ENCODE assay signal across 8 cellular contexts in genomic region chrX:136028383-136028984, GRCh38.
DNase-seq lines count a peak whose midpoint lies in the region; ATAC-seq and TF ChIP-seq lines count a peak whose summit lies in the region.

No MANE protein-coding gene starts in this region.

- H3K27ac ChIP-seq in effector memory CD4-positive, alpha-beta T cell (ENCODE audit: insufficient read depth, low read length, poor library complexity, severe bottlenecking) = no peak overlapping the region

- peak; percentile 75 for ATAC-seq in GM18502 (IDR thresholded peaks at IDR 0.05; ENCODE audit: poor library complexity, unreplicated experiment)

- DNase-seq in Ammon's horn (ENCODE audit: low spot score) (peak; percentile 63), LoVo (ENCODE audit: low spot score) (peak; percentile 25), SKM-1 treated with dmso at 0.1 percent for 144 hours (lab: John Stamatoyannopoulos, UW; ENCODE audit: unreplicated experiment) (peak; percentile 2), foreskin fibroblast (peak in 1 of 2 donors; percentile 70), pons (ENCODE audit: low spot score) (peak; percentile 65), islet precursor cell (no peak)
- no peak for DNase-seq in effector memory CD4-positive, alpha-beta T cell

- no peaks in the 10 kb centered on the region for H3K9me3 ChIP-seq in effector memory CD4-positive, alpha-beta T cell (ENCODE audit: control insufficient read depth, low read length)

- no peaks in the 10 kb centered on the region for H3K27me3 ChIP-seq in effector memory CD4-positive, alpha-beta T cell (replicated peaks; ENCODE audit: control insufficient read depth, insufficient read depth, low read length, poor library complexity, severe bottlenecking)

- TF ChIP-seq CTCF in foreskin fibroblast (IDR thresholded peaks at IDR 0.05; ENCODE audit: low read depth, low read length) = peak; percentile 22

- peaks cover 3% of the 10 kb centered on the region for H3K36me3 ChIP-seq in effector memory CD4-positive, alpha-beta T cell (ENCODE audit: control insufficient read depth, insufficient read depth, low read length)

- H3K4me1 ChIP-seq in effector memory CD4-positive, alpha-beta T cell (ENCODE audit: control insufficient read depth, insufficient read depth, low read length, poor library complexity, severe bottlenecking) = no peaks in the 10 kb centered on the region

- H3K4me3 ChIP-seq in foreskin fibroblast (ENCODE audit: low read depth in 1 of 2, low read length in 2 of 2) = no peak overlapping the region
- no peak overlapping the region for H3K4me3 ChIP-seq in effector memory CD4-positive, alpha-beta T cell (ENCODE audit: insufficient read depth, low read depth, low read length, poor library complexity, severe bottlenecking)

Comparison
In these comparisons a context has a peak if more than half of its experiments do, and no peak if none do; other contexts are left out.
1. DNase-seq: peak in Ammon's horn (single experiment), LoVo (single experiment), SKM-1 treated with dmso at 0.1 percent for 144 hours (single experiment) and pons (single experiment); none in islet precursor cell (single experiment) and effector memory CD4-positive, alpha-beta T cell (0 of 3).